In genomic region chr2:190333928-190334327, GRCh38 we compare ENCODE assay signal across 24 cellular contexts. TPM values are rescaled to one million over a fixed set of nuclear protein-coding genes. Genes with fewer than 3 reads are reported as not detected.
DNase-seq lines count a peak whose midpoint lies in the region; ATAC-seq and TF ChIP-seq lines count a peak whose summit lies in the region.
"Had no signal": no experiment of that assay in that cellular context is flagged by ENCODE, and none has a peak within 500 bp of the region (broad histone marks: within the 10 kb centered on the region; RNA-seq: fewer than 3 reads in every experiment).

No MANE protein-coding gene starts in this region.

- H3K4me1 Mint-ChIP-seq in GM23338 = no peaks in the 10 kb centered on the region
- H3K4me1 Mint-ChIP-seq in T-helper 17 cell = peaks cover 4% of the 10 kb centered on the region
- H3K4me1 Mint-ChIP-seq: T-cell had no signal

- H3K9me3 ChIP-seq in liver (ENCODE audit: control insufficient read depth in 4 of 4, low read length in 3 of 4) (no peaks in the 10 kb centered on the region), T-helper 17 cell (ENCODE audit: control insufficient read depth, low read length, poor library complexity, severe bottlenecking) (no peaks in the 10 kb centered on the region)
- H3K9me3 ChIP-seq: sigmoid colon, SJSA1, tibial nerve had no signal

- H3K79me2 ChIP-seq in GM23338 (replicated peaks; ENCODE audit: insufficient read depth) = no peaks in the 10 kb centered on the region

- no peak overlapping the region for H2AFZ ChIP-seq in GM23338

- ATAC-seq in GM23338 = no peak
- ATAC-seq in T-helper 17 cell = no peak
- ATAC-seq in HG03469 (IDR thresholded peaks at IDR 0.05; ENCODE audit: unreplicated experiment) = no peak
- ATAC-seq in GM18517 (IDR thresholded peaks at IDR 0.05; ENCODE audit: unreplicated experiment) = no peak
- ATAC-seq: effector memory CD8-positive, alpha-beta T cell; T-cell had no signal

- peak overlapping the region in 1 of 2 donors; percentile 48 for H3K9ac ChIP-seq in liver (ENCODE audit: low read depth in 1 of 2, low read length in 2 of 2)

- H3K27ac ChIP-seq in GM23338 (ENCODE audit: low read depth) (no peak overlapping the region), coronary artery (peak overlapping the region in 1 of 2 donors; percentile 56), liver (ENCODE audit: low read depth in 1 of 2, low read length in 2 of 2) (peak overlapping the region; percentile 63 to 79), skin epidermis (peak overlapping the region in 12 of 21 experiments; percentile 2 to 71 (median 30))
- H3K27ac ChIP-seq: cardiac muscle cell, sigmoid colon had no signal

- no peak overlapping the region for H3K4me3 ChIP-seq in GM23338
- peak overlapping the region; percentile 22 for H3K4me3 ChIP-seq in coronary artery
- H3K4me3 ChIP-seq in liver (ENCODE audit: low read depth in 1 of 3, low read length in 3 of 3) = peak overlapping the region in 2 of 3 donors; percentile 7 to 26
- H3K4me3 ChIP-seq in skin epidermis = no peak overlapping the region
- H3K4me3 ChIP-seq: cardiac muscle cell, HAP-1, sigmoid colon, SJSA1, tibial nerve had no signal

- TF ChIP-seq RAD21 in liver (IDR thresholded peaks at IDR 0.05) = no peak

- no peaks in the 10 kb centered on the region for H3K4me1 ChIP-seq in GM23338 (ENCODE audit: insufficient read depth)
- H3K4me1 ChIP-seq in liver (ENCODE audit: control insufficient read depth in 4 of 4, insufficient read depth in 4 of 4, low read length in 3 of 4) = peaks cover 3 to 20% (median 12%) of the 10 kb centered on the region in 4 donors
- H3K4me1 ChIP-seq: HAP-1, sigmoid colon, tibial nerve had no signal

- H3K27me3 ChIP-seq in GM23338 (ENCODE audit: insufficient read depth) (no peaks in the 10 kb centered on the region), liver (ENCODE audit: control insufficient read depth in 4 of 4, insufficient read depth in 4 of 4, low read length in 3 of 4) (no peaks in the 10 kb centered on the region)
- H3K27me3 ChIP-seq: sigmoid colon, SJSA1, tibial nerve had no signal

- no peaks in the 10 kb centered on the region for H3K9me2 ChIP-seq in GM23338 (ENCODE audit: insufficient read depth)

- DNase-seq in GM23338 (ENCODE audit: low spot score) (no peak), coronary artery (ENCODE audit: low spot score) (no peak), NCI-H510A treated with DMSO at 0.1 percent for 48 hours (lab: John Stamatoyannopoulos, UW) (no peak), T-helper 17 cell (no peak)
- DNase-seq: activated CD4-positive, alpha-beta T cell treated with anti-CD3 and anti-CD28 coated beads, Interleukin-2, amount 50 U/mL, for 4 hours; activated naive CD4-positive, alpha-beta T cell treated with anti-CD3 and anti-CD28 coated beads, Interleukin-2, amount 50 U/mL, for 16 hours; cortex of kidney; effector memory CD8-positive, alpha-beta T cell; islet precursor cell; KBM-7; NCI-H1105 treated with DMSO at 0.1 percent for 48 hours; NCI-H1930; NCI-H69; sigmoid colon; T-cell had no signal

- no peaks in the 10 kb centered on the region for H3F3A ChIP-seq in GM23338 (replicated peaks; ENCODE audit: low read depth)

- H3K36me3 ChIP-seq in GM23338 (ENCODE audit: insufficient read depth) (no peaks in the 10 kb centered on the region), liver (ENCODE audit: control insufficient read depth in 4 of 4, insufficient read depth in 3 of 4, low read depth in 1 of 4, low read length in 3 of 4) (no peaks in the 10 kb centered on the region)
- H3K36me3 ChIP-seq: cardiac muscle cell, HAP-1, sigmoid colon, SJSA1, tibial nerve had no signal

- no peaks in the 10 kb centered on the region for H3K27me3 Mint-ChIP-seq in GM23338 (ENCODE audit: insufficient read depth, low read depth, poor library complexity)
- H3K27me3 Mint-ChIP-seq in T-helper 17 cell = peaks cover 18% of the 10 kb centered on the region

- peak overlapping the region; percentile 3; the same call in 1 of the 2 replicates for H3K27ac Mint-ChIP-seq in GM23338
- H3K27ac Mint-ChIP-seq in T-helper 17 cell = no peak overlapping the region
- H3K27ac Mint-ChIP-seq: effector memory CD8-positive, alpha-beta T cell; T-cell had no signal

- no peak overlapping the region for H3K4me3 Mint-ChIP-seq in GM23338
- no peak overlapping the region for H3K4me3 Mint-ChIP-seq in T-helper 17 cell
- H3K4me3 Mint-ChIP-seq: effector memory CD8-positive, alpha-beta T cell; stimulated activated naive CD8-positive, alpha-beta T cell treated with anti-CD3 and anti-CD28 coated beads, Interleukin-15, Interleukin-2, amounts not matched to agents 100 ng/mL and 50 ng/mL, for 24 hours; T-cell had no signal

- no peaks in the 10 kb centered on the region for H3K9me3 Mint-ChIP-seq in GM23338
- H3K9me3 Mint-ChIP-seq: effector memory CD8-positive, alpha-beta T cell; stimulated activated naive CD8-positive, alpha-beta T cell treated with anti-CD3 and anti-CD28 coated beads, Interleukin-15, Interleukin-2, amounts not matched to agents 100 ng/mL and 50 ng/mL, for 24 hours; T-cell had no signal

- no peaks in the 10 kb centered on the region for H4K20me1 ChIP-seq in GM23338 (replicated peaks; ENCODE audit: insufficient read depth)

- no peak overlapping the region for H3K4me2 ChIP-seq in GM23338

- H3K36me3 Mint-ChIP-seq in GM23338 (ENCODE audit: low read depth) (no peaks in the 10 kb centered on the region), T-helper 17 cell (ENCODE audit: low read depth) (peaks cover 5% of the 10 kb centered on the region)
- H3K36me3 Mint-ChIP-seq: T-cell had no signal

- TF ChIP-seq CTCF in GM23338 (conservative IDR thresholded peaks at IDR 0.05; ENCODE audit: low read depth in 2 of 2) (no peak), coronary artery (IDR thresholded peaks at IDR 0.05) (no peak), liver (IDR thresholded peaks at IDR 0.05; ENCODE audit: low read depth, low read length, missing input control) (no peak)

- WGBS in liver = 34% methylated on average over 2 of the region's 2 CpGs

TF ChIP-seq in GM23338, 12 proteins besides CTCF, POLR2A, EP300 and RAD21 (continues in another document):
- TF ChIP-seq POLR2AphosphoS5 (IDR thresholded peaks at IDR 0.05; ENCODE audit: low read depth) (no peak), STAT1 (IDR thresholded peaks at IDR 0.05; ENCODE audit: unreplicated experiment) (no peak), CREB1 (CRISPR knock-in tag; IDR thresholded peaks at IDR 0.05; ENCODE audit: low read depth) (no peak), ZNF331 (CRISPR knock-in tag; IDR thresholded peaks at IDR 0.05; ENCODE audit: low read depth) (no peak)

TF ChIP-seq in liver, 16 proteins besides CTCF, POLR2A, EP300 and RAD21 (continues in another document):
- TF ChIP-seq TAF1 (conservative IDR thresholded peaks at IDR 0.05) (no peak), MAX (IDR thresholded peaks at IDR 0.05) (no peak), FOXA2 (IDR thresholded peaks at IDR 0.05) (no peak), HNF4A (conservative IDR thresholded peaks at IDR 0.05) (no peak), GABPA (IDR thresholded peaks at IDR 0.05 in 1 of 2, conservative IDR thresholded peaks at IDR 0.05 in 1 of 2) (no peak), SP1 (IDR thresholded peaks at IDR 0.05) (no peak), RXRA (IDR thresholded peaks at IDR 0.05) (no peak), JUND (IDR thresholded peaks at IDR 0.05) (no peak), ATF3 (IDR thresholded peaks at IDR 0.05) (no peak), EGR1 (IDR thresholded peaks at IDR 0.05; ENCODE audit: low read depth in 2 of 2) (no peak), ZBTB33 (IDR thresholded peaks at IDR 0.05) (no peak), FOXA1 (IDR thresholded peaks at IDR 0.05) (no peak), HNF4G (IDR thresholded peaks at IDR 0.05) (no peak)

RNA-seq across cellular contexts. Expression of gene INPP1, which starts 9.5 kb away (rescaled TPM):
- total RNA-seq in GM23338 (2014; rRNA removed; shearing (Covaris generic)) = 0.31 and 6.5 TPM in 2 replicates
- polyA plus RNA-seq in GM23338 (2016; fragmentation: Nextera tagmentation; extraction: Ambion mirVana) (1.9 and 2.6 TPM in 2 replicates), liver (10 to 100 TPM; 12.9 to 13.2 TPM)
- total RNA-seq in liver (10 to 100 TPM in 1 of 2 donors, 1 to 10 TPM in 1; 9.1 to 11.9 TPM), T-helper 17 cell (1 to 10 TPM; 3.0 to 3.7 TPM)

RNA-seq across cellular contexts. Expression of gene HIBCH, which starts 14.3 kb away (rescaled TPM):
- total RNA-seq in GM23338 (2014; rRNA removed; shearing (Covaris generic)) = 25.7 and 25.8 TPM in 2 replicates
- polyA plus RNA-seq in GM23338 (2016; fragmentation: Nextera tagmentation; extraction: Ambion mirVana) (37.7 and 42.3 TPM in 2 replicates), liver (10 to 100 TPM; 29.3 to 65.2 TPM)
- total RNA-seq in liver (10 to 100 TPM; 20.2 to 36.3 TPM), T-helper 17 cell (10 to 100 TPM; 13.0 to 14.0 TPM)

Comparison
In these comparisons a context has a peak if more than half of its experiments do, and no peak if none do; other contexts are left out.
1. H3K4me3 ChIP-seq: peak in coronary artery (single experiment) and liver (2 of 3); none in GM23338 (single experiment) and skin epidermis (0 of 7).